In genomic region chr7:16060492-16060891, GRCh38 we compare ENCODE assay signal across 22 cellular contexts.
DNase-seq lines count a peak whose midpoint lies in the region; ATAC-seq, FAIRE-seq and TF ChIP-seq lines count a peak whose summit lies in the region.
"Had no signal": no experiment of that assay in that cellular context is flagged by ENCODE, and none has a peak within 500 bp of the region (broad histone marks: within the 10 kb centered on the region; RNA-seq: fewer than 3 reads in every experiment).

No MANE protein-coding gene starts in this region.

- H3K4me3 Mint-ChIP-seq in nephron progenitor cell = no peak overlapping the region
- H3K4me3 Mint-ChIP-seq in glutamatergic neuron (ENCODE audit: unreplicated experiment) = no peak overlapping the region
- H3K4me3 Mint-ChIP-seq: CD8-positive, alpha-beta T cell; HFFc6 had no signal

- H3K27me3 Mint-ChIP-seq in nephron progenitor cell (ENCODE audit: low read depth, poor library complexity) (no peaks in the 10 kb centered on the region), glutamatergic neuron (ENCODE audit: unreplicated experiment) (peaks cover 10% of the 10 kb centered on the region)

- H3K27ac ChIP-seq in left ventricle myocardium inferior (replicated peaks) (peak overlapping the region; percentile 86), heart right ventricle (peak overlapping the region in 4 of 10 donors; percentile 75 to 85 (median 80)), K562 (ENCODE audit: extremely low read depth, low read depth, low read length) (no peak overlapping the region)

- H4K20me1 ChIP-seq in K562 (replicated peaks; ENCODE audit: control insufficient read depth, insufficient read depth, low read length) = no peaks in the 10 kb centered on the region

- no peaks in the 10 kb centered on the region for H3K36me3 ChIP-seq in left ventricle myocardium inferior
- no peaks in the 10 kb centered on the region for H3K36me3 ChIP-seq in heart right ventricle
- no peaks in the 10 kb centered on the region for H3K36me3 ChIP-seq in K562 (ENCODE audit: control insufficient read depth, insufficient read depth, low read length)

- H3K4me3 ChIP-seq in left ventricle myocardium inferior = no peak overlapping the region
- no peak overlapping the region for H3K4me3 ChIP-seq in heart right ventricle
- no peak overlapping the region for H3K4me3 ChIP-seq in K562
- no peak overlapping the region for H3K4me3 ChIP-seq in foreskin fibroblast (ENCODE audit: low read depth in 1 of 2, low read length in 2 of 2)

- no peaks in the 10 kb centered on the region for H3K9me3 ChIP-seq in left ventricle myocardium inferior (replicated peaks)
- no peaks in the 10 kb centered on the region for H3K9me3 ChIP-seq in heart right ventricle
- H3K9me3 ChIP-seq in K562 (replicated peaks; ENCODE audit: control insufficient read depth, insufficient read depth, low read depth, low read length) = no peaks in the 10 kb centered on the region

- CTCF ChIA-PET in K562 (lab: Yijun Ruan, JAX; ENCODE audit: low intra/inter-chr PET ratio) = no interaction called here

- in situ Hi-C loops in K562 (cut with MboI) = loop anchor here (25.0 kb wide), 2 partner anchors 748 to 1348 kb away; no protein-coding TSS in a partner anchor

- no peak for TF ChIP-seq EP300 in K562 (IDR thresholded peaks at IDR 0.05; ENCODE audit: low read length)

- no peak for TF ChIP-seq RAD21 in K562 (CRISPR knock-in tag; conservative IDR thresholded peaks at IDR 0.05 in 1 of 2, IDR thresholded peaks at IDR 0.05 in 1 of 2)

- H3K27ac Mint-ChIP-seq in nephron progenitor cell (no peak overlapping the region), glutamatergic neuron (ENCODE audit: unreplicated experiment) (no peak overlapping the region)
- H3K27ac Mint-ChIP-seq: CD8-positive, alpha-beta T cell; HFFc6 had no signal

- TF ChIP-seq CTCF in left ventricle myocardium inferior (IDR thresholded peaks at IDR 0.05; ENCODE audit: borderline replicate concordance) (no peak), heart right ventricle (IDR thresholded peaks at IDR 0.05) (no peak), K562 (IDR thresholded peaks at IDR 0.05 in 2 of 3, conservative IDR thresholded peaks at IDR 0.05 in 1 of 3; ENCODE audit: insufficient read depth in 2 of 3, low read depth in 1 of 3, low read length in 3 of 3) (no peak), foreskin fibroblast (IDR thresholded peaks at IDR 0.05; ENCODE audit: low read depth, low read length) (no peak), nephron progenitor cell (IDR thresholded peaks at IDR 0.05) (no peak), glutamatergic neuron (IDR thresholded peaks at IDR 0.05; ENCODE audit: partially characterized antibody, unreplicated experiment) (no peak)

- no TSS peak for BruUV-seq in K562 (replicated peaks; lab: Mats Ljungman, UMichigan)

- H3K4me1 Mint-ChIP-seq in nephron progenitor cell (peaks cover 26% of the 10 kb centered on the region), glutamatergic neuron (ENCODE audit: low read depth, unreplicated experiment) (peaks cover 26% of the 10 kb centered on the region)

- POLR2A ChIA-PET in K562 (lab: Yijun Ruan, JAX) = no interaction called here

- no peak overlapping the region for H3K9ac ChIP-seq in K562 (ENCODE audit: insufficient read depth in 1 of 2, low read depth in 2 of 2, low read length in 2 of 2)

- H3K27me3 ChIP-seq in left ventricle myocardium inferior (ENCODE audit: low read depth) (no peaks in the 10 kb centered on the region), heart right ventricle (no peaks in the 10 kb centered on the region), K562 (ENCODE audit: control insufficient read depth in 2 of 2, insufficient read depth in 2 of 2, low read length in 2 of 2) (no peaks in the 10 kb centered on the region)

- H3K4me2 ChIP-seq in K562 (ENCODE audit: insufficient read depth, low read length) = no peak overlapping the region

- FAIRE-seq in K562 (lab: Jason Lieb, UNC) = no peak

- no peaks in the 10 kb centered on the region for H3K9me1 ChIP-seq in K562 (ENCODE audit: control insufficient read depth, insufficient read depth, low read length)

- no peaks in the 10 kb centered on the region for H3K36me3 Mint-ChIP-seq in nephron progenitor cell (ENCODE audit: low read depth)
- no peaks in the 10 kb centered on the region for H3K36me3 Mint-ChIP-seq in glutamatergic neuron (ENCODE audit: unreplicated experiment)
- H3K36me3 Mint-ChIP-seq: CD8-positive, alpha-beta T cell had no signal

- no peak overlapping the region for H2AFZ ChIP-seq in K562 (ENCODE audit: low read depth, low read length)

- no peak for TF ChIP-seq POLR2A in K562 (conservative IDR thresholded peaks at IDR 0.05)

- intact Hi-C loops in left ventricle myocardium inferior (cut with micrococcal nuclease) = no loop called here
- intact Hi-C loops in heart right ventricle (cut with DNase I) = loop anchor here in 7 of 10 donors (10.0 kb wide), 7 partner anchors 166 to 506 kb away; partner anchors contain the start of gene MEOX2 (in 3 of the 7)
- intact Hi-C loops in K562 (cut with micrococcal nuclease) = loop anchor here (10.0 kb wide), 1 partner anchor 456 kb away; no protein-coding TSS in a partner anchor

- DNase-seq in left ventricle myocardium inferior = no peak
- DNase-seq in heart right ventricle = no peak
- no peak for DNase-seq in K562 (ENCODE audit: extremely low read depth in 1 of 4, low spot score in 3 of 4)
- DNase-seq in foreskin fibroblast = peak; percentile 40 to 62
- no peak for DNase-seq in nephron progenitor cell
- no peak for DNase-seq in glutamatergic neuron
- DNase-seq: 8988T; AML-193; C1 segment of cervical spinal cord; CD8-positive, alpha-beta T cell; DMS53; GDM1; H7; HFFc6; NCI-H1105 treated with DMSO at 0.1 percent for 48 hours; NCI-H1694 treated with DMSO at 0.1 percent for 48 hours; NCI-H2081 treated with DMSO at 0.1 percent for 48 hours; NCI-H2171 treated with DMSO at 0.1 percent for 48 hours; NCI-H446; NCI-H526; Right ventricle myocardium superior had no signal

- no peaks in the 10 kb centered on the region for H3K79me2 ChIP-seq in K562 (ENCODE audit: control insufficient read depth, insufficient read depth, low read length)

- ATAC-seq in heart right ventricle = no peak
- ATAC-seq in K562 = no peak
- ATAC-seq in GM19395 (IDR thresholded peaks at IDR 0.05; ENCODE audit: unreplicated experiment) = no peak
- ATAC-seq: CD8-positive, alpha-beta T cell had no signal

- no peaks in the 10 kb centered on the region for H3K9me3 Mint-ChIP-seq in nephron progenitor cell
- H3K9me3 Mint-ChIP-seq in glutamatergic neuron (ENCODE audit: unreplicated experiment) = peaks cover 4% of the 10 kb centered on the region
- H3K9me3 Mint-ChIP-seq: CD8-positive, alpha-beta T cell; HFFc6 had no signal

- H3K4me1 ChIP-seq in left ventricle myocardium inferior = peaks cover 47% of the 10 kb centered on the region
- H3K4me1 ChIP-seq in heart right ventricle = peaks cover 0 to 52% (median 39%) of the 10 kb centered on the region in 9 donors
- H3K4me1 ChIP-seq in K562 (replicated peaks in 1 of 2; ENCODE audit: control insufficient read depth in 2 of 2, insufficient read depth in 2 of 2, low read length in 2 of 2) = no peaks in the 10 kb centered on the region

TF ChIP-seq in K562, 482 proteins besides CTCF, POLR2A, EP300 and RAD21:
- no peak for TF ChIP-seq ZSCAN29 (IDR thresholded peaks at IDR 0.05)
- 0 out of 2 replicates have a peak, but pooled peaks have one; percentile 7 for TF ChIP-seq C11orf30 (IDR thresholded peaks at IDR 0.05; ENCODE audit: low read depth)
TF ChIP-seq in K562: peak in this region for 1.

Comparison
In these comparisons a context has a peak if more than half of its experiments do, and no peak if none do; other contexts are left out.
1. DNase-seq: peak in foreskin fibroblast (2 of 2); none in left ventricle myocardium inferior (single experiment), heart right ventricle (0 of 2), K562 (0 of 4), nephron progenitor cell (single experiment) and glutamatergic neuron (single experiment).